6 cellular contexts compared by ENCODE assay signal in genomic region chr21:33155005-33155404, GRCh38.
"Had no signal": no experiment of that assay in that cellular context is flagged by ENCODE, and none has a peak within 500 bp of the region (broad histone marks: within the 10 kb centered on the region; RNA-seq: fewer than 3 reads in every experiment).

No MANE protein-coding gene starts in this region.

- H3K27ac Mint-ChIP-seq: GM23338, H9, HFFc6 had no signal

- DNase-seq: H9, HCEC 1CT, HFFc6, IMR-90, KBM-7 had no signal

- H3K4me3 Mint-ChIP-seq: GM23338, H9, HFFc6 had no signal

- H3K9me3 Mint-ChIP-seq: GM23338, HFFc6 had no signal

- ATAC-seq: GM23338 had no signal

- H3K4me2 ChIP-seq: GM23338 had no signal

- H3K4me3 ChIP-seq: GM23338 had no signal

- H2AFZ ChIP-seq: GM23338 had no signal
